Comparison of ENCODE assay signal across 17 cellular contexts in the genomic region with DNA sequence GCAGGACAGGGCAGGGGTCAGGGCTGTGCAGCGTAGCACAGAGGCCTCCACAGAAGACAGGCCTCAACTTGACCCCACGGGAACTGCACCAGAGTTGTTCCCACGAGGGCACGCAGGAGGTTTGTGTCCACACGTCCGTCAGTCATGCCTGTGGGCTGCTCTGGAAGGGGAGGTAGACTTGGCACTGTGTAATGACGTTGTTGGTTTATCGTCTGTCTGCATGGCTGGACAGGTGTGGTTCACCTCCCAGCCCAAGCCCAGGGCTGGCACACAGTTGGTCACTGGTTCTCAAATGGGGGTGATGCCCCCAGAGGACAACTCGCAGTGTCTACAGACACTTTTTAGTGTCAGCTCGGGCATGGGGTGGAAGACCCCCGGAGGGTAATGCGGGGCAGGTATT. TPM values are rescaled to one million over a fixed set of nuclear protein-coding genes. Genes with fewer than 3 reads are reported as not detected.
DNase-seq lines count a peak whose midpoint lies in the region; ATAC-seq and TF ChIP-seq lines count a peak whose summit lies in the region.
"Had no signal": no experiment of that assay in that cellular context is flagged by ENCODE, and none has a peak within 500 bp of the region (broad histone marks: within the 10 kb centered on the region; RNA-seq: fewer than 3 reads in every experiment).

No MANE protein-coding gene starts in this region.

- H3K36me3 ChIP-seq in right atrium auricular region (no peaks in the 10 kb centered on the region), suprapubic skin (no peaks in the 10 kb centered on the region)

- no peak overlapping the region for H3K4me3 Mint-ChIP-seq in T-helper 17 cell
- H3K4me3 Mint-ChIP-seq in nephron progenitor cell = no peak overlapping the region

- H3K27me3 ChIP-seq in right cardiac atrium (ENCODE audit: control insufficient read depth, insufficient read depth) (no peaks in the 10 kb centered on the region), right atrium auricular region (no peaks in the 10 kb centered on the region), suprapubic skin (no peaks in the 10 kb centered on the region)

- H3K27ac Mint-ChIP-seq in T-helper 17 cell (peak overlapping the region; percentile 2), nephron progenitor cell (peak overlapping the region; percentile 67)

- peak in 2 of 3 donors; percentile 14 to 21 for DNase-seq in right cardiac atrium
- DNase-seq in right atrium auricular region (ENCODE audit: low spot score) = no peak
- DNase-seq in T-helper 17 cell = no peak
- no peak for DNase-seq in nephron progenitor cell
- no peak for DNase-seq in caudate nucleus (lab: John Stamatoyannopoulos, UW)
- no peak for DNase-seq in suprapubic skin (ENCODE audit: low spot score in 2 of 2)
- no peak for DNase-seq in RPMI8226
- DNase-seq in stimulated activated naive CD4-positive, alpha-beta T cell (lab: John Stamatoyannopoulos, UW) = no peak
- DNase-seq: C1 segment of cervical spinal cord, NCI-H1105, NCI-H2081, NCI-H2171 treated with DMSO at 0.1 percent for 48 hours, NCI-H446, NCI-H69, SHP77 treated with DMSO at 0.1 percent for 48 hours, SK-N-SH had no signal

- TF ChIP-seq EP300 in suprapubic skin (IDR thresholded peaks at IDR 0.05) = no peak

- H3K4me3 ChIP-seq in right cardiac atrium (ENCODE audit: low read length) (no peak overlapping the region), right atrium auricular region (no peak overlapping the region), suprapubic skin (no peak overlapping the region)
- H3K4me3 ChIP-seq: K562 had no signal

- WGBS in right cardiac atrium = 88% methylated on average over 12 of the region's 12 CpGs
- WGBS in suprapubic skin = 82% methylated on average over 12 of the region's 12 CpGs

- H3K36me3 Mint-ChIP-seq in T-helper 17 cell (ENCODE audit: low read depth) (no peaks in the 10 kb centered on the region), nephron progenitor cell (ENCODE audit: low read depth) (no peaks in the 10 kb centered on the region)

- H3K27ac ChIP-seq in right cardiac atrium (ENCODE audit: low read length) (no peak overlapping the region), right atrium auricular region (no peak overlapping the region), caudate nucleus (ENCODE audit: low read depth, low read length) (no peak overlapping the region), suprapubic skin (no peak overlapping the region)

- intact Hi-C loops in right cardiac atrium (cut with DNase I) = no loop called here

- H3K9me3 Mint-ChIP-seq in nephron progenitor cell = no peaks in the 10 kb centered on the region

- H3K4me1 ChIP-seq in right cardiac atrium (ENCODE audit: control insufficient read depth, insufficient read depth, low read length) = peaks cover 3% of the 10 kb centered on the region
- H3K4me1 ChIP-seq in right atrium auricular region = peaks cover 0 to 52% of the 10 kb centered on the region in 2 donors
- peaks cover 20% of the 10 kb centered on the region for H3K4me1 ChIP-seq in suprapubic skin

- no peak for ATAC-seq in right cardiac atrium
- no peak for ATAC-seq in T-helper 17 cell
- ATAC-seq: K562 had no signal

- TF ChIP-seq POLR2A in suprapubic skin (IDR thresholded peaks at IDR 0.05) = no peak

- H3K4me1 Mint-ChIP-seq in T-helper 17 cell (peaks cover 9% of the 10 kb centered on the region), nephron progenitor cell (peaks cover 79% of the 10 kb centered on the region)

- H3K9me3 ChIP-seq in right cardiac atrium (ENCODE audit: control insufficient read depth, low read length) (no peaks in the 10 kb centered on the region), right atrium auricular region (no peaks in the 10 kb centered on the region), T-helper 17 cell (ENCODE audit: control insufficient read depth, low read length, poor library complexity, severe bottlenecking) (no peaks in the 10 kb centered on the region), suprapubic skin (no peaks in the 10 kb centered on the region)
- H3K9me3 ChIP-seq: SK-N-SH had no signal

- TF ChIP-seq CTCF in right atrium auricular region (IDR thresholded peaks at IDR 0.05) = no peak
- no peak for TF ChIP-seq CTCF in nephron progenitor cell (IDR thresholded peaks at IDR 0.05)
- TF ChIP-seq CTCF in suprapubic skin (IDR thresholded peaks at IDR 0.05) = no peak

- no peaks in the 10 kb centered on the region for H3K27me3 Mint-ChIP-seq in T-helper 17 cell
- no peaks in the 10 kb centered on the region for H3K27me3 Mint-ChIP-seq in nephron progenitor cell (ENCODE audit: low read depth, poor library complexity)

RNA-seq across cellular contexts. Expression of a gene that starts 45.8 kb away (rescaled TPM):
- 10 to 100 TPM; 30.0 to 36.5 (median 31.4) TPM for total RNA-seq in right cardiac atrium
- 12.2 TPM for polyA plus RNA-seq in right cardiac atrium
- total RNA-seq in right atrium auricular region = 10 to 100 TPM; 13.9 to 17.1 TPM
- total RNA-seq in T-helper 17 cell = 100 to 1,000 TPM; 138 to 141 TPM
- 10 to 100 TPM; 23.4 to 66.3 (median 39.0) TPM for total RNA-seq in suprapubic skin

RNA-seq across cellular contexts. Expression of a gene that starts 46.4 kb away (rescaled TPM):
- total RNA-seq in right cardiac atrium (100 to 1,000 TPM; 101 to 127 (median 113) TPM), right atrium auricular region (100 to 1,000 TPM in 1 of 2 donors, 10 to 100 TPM in 1; 84.2 to 114 TPM), T-helper 17 cell (10 to 100 TPM; 38.2 to 47.6 TPM), suprapubic skin (10 to 100 TPM; 50.2 to 57.5 (median 54.8) TPM)
- polyA plus RNA-seq in right cardiac atrium = 65.4 TPM

Comparison
In these comparisons a context has a peak if more than half of its experiments do, and no peak if none do; other contexts are left out.
1. DNase-seq: peak in right cardiac atrium (2 of 3); none in right atrium auricular region (single experiment), T-helper 17 cell (0 of 3), nephron progenitor cell (single experiment), caudate nucleus (0 of 61), suprapubic skin (0 of 2), RPMI8226 (single experiment) and stimulated activated naive CD4-positive, alpha-beta T cell (0 of 6).